15 cellular contexts compared by ENCODE assay signal in the genomic region with DNA sequence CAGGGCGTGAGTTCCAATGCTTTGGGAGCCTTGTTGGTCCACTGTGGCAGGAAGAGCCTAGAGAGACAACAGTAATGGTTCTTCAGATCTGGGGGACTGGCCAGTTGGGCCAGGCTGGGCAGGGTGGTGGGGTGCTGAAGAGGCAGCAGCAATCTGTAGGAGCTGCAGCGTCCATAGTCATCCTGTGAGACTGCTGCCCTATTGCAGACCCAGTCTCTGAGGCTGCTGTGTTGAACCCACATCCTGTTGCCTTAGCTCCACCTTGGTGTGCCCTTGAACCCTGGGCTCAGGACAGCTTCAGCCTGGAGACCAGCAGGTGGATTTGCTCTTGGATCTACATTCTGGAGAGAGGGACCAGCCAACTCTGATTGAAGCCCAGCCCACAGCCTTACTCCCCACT.
"Had no signal": no experiment of that assay in that cellular context is flagged by ENCODE, and none has a peak within 500 bp of the region (broad histone marks: within the 10 kb centered on the region; RNA-seq: fewer than 3 reads in every experiment).

No MANE protein-coding gene starts in this region.

- H3K27ac Mint-ChIP-seq: natural killer cell; stimulated activated memory B cell treated with anti-CD40 and anti-IgM and Interleukin-4, amounts not matched to agents 10 μg/mL and 1 μg/mL and 100 μg/mL, for 72 hours; stimulated activated naive CD8-positive, alpha-beta T cell treated with anti-CD3 and anti-CD28 coated beads, Interleukin-15, amount 100 ng/mL, for 72 hours had no signal

- H3K4me3 ChIP-seq: lower lobe of right lung, psoas muscle, sigmoid colon, thyroid gland, vagina had no signal

- H3K4me3 Mint-ChIP-seq: natural killer cell; neural crest cell; stimulated activated memory B cell treated with anti-CD40 and anti-IgM and Interleukin-4, amounts not matched to agents 10 μg/mL and 1 μg/mL and 100 μg/mL, for 72 hours; stimulated activated naive CD8-positive, alpha-beta T cell treated with anti-CD3 and anti-CD28 coated beads, Interleukin-15, amount 100 ng/mL, for 72 hours had no signal

- H3K27ac ChIP-seq: lower lobe of right lung, psoas muscle, sigmoid colon, thyroid gland, vagina had no signal

- H3K36me3 Mint-ChIP-seq: natural killer cell; stimulated activated memory B cell treated with anti-CD40 and anti-IgM and Interleukin-4, amounts not matched to agents 10 μg/mL and 1 μg/mL and 100 μg/mL, for 72 hours had no signal

- H3K4me1 ChIP-seq: lower lobe of right lung, psoas muscle, sigmoid colon, thyroid gland, vagina had no signal

- DNase-seq: cortex of kidney; left ventricle myocardium superior; lower lobe of right lung; natural killer cell; psoas muscle; right cardiac atrium; sigmoid colon; stimulated activated CD4-positive, alpha-beta T cell treated with anti-CD3 and anti-CD28 coated beads, Interleukin-2, amount 100 ng/mL, for 24 hours; stimulated activated CD4-positive, alpha-beta T cell treated with anti-CD3 and anti-CD28 coated beads, Interleukin-4, amount 100 ng/mL, for 24 hours; stimulated activated naive CD8-positive, alpha-beta T cell treated with anti-CD3 and anti-CD28 coated beads, Interleukin-15, amount 100 ng/mL, for 72 hours; thyroid gland; trophoblast cell had no signal

- H3K27me3 ChIP-seq: sigmoid colon, thyroid gland, vagina had no signal

- ATAC-seq: left ventricle myocardium superior; lower lobe of right lung; psoas muscle; stimulated activated memory B cell treated with anti-CD40 and anti-IgM and Interleukin-4, amounts not matched to agents 10 μg/mL and 1 μg/mL and 100 μg/mL, for 72 hours; stimulated activated naive CD8-positive, alpha-beta T cell treated with anti-CD3 and anti-CD28 coated beads, Interleukin-15, amount 100 ng/mL, for 72 hours had no signal

- H3K9me3 Mint-ChIP-seq: natural killer cell; neural crest cell; stimulated activated memory B cell treated with anti-CD40 and anti-IgM and Interleukin-4, amounts not matched to agents 10 μg/mL and 1 μg/mL and 100 μg/mL, for 72 hours; stimulated activated naive CD8-positive, alpha-beta T cell treated with anti-CD3 and anti-CD28 coated beads, Interleukin-15, amount 100 ng/mL, for 72 hours had no signal

- H3K36me3 ChIP-seq: lower lobe of right lung, sigmoid colon, thyroid gland, vagina had no signal

- H3K4me1 Mint-ChIP-seq: stimulated activated memory B cell treated with anti-CD40 and anti-IgM and Interleukin-4, amounts not matched to agents 10 μg/mL and 1 μg/mL and 100 μg/mL, for 72 hours; stimulated activated naive CD8-positive, alpha-beta T cell treated with anti-CD3 and anti-CD28 coated beads, Interleukin-15, amount 100 ng/mL, for 72 hours had no signal

- H3K9me3 ChIP-seq: lower lobe of right lung, psoas muscle, sigmoid colon, thyroid gland, vagina had no signal
